Comparison of ENCODE assay signal across 31 cellular contexts in genomic region chr7:72039460-72039859, GRCh38.
"Had no signal": no experiment of that assay in that cellular context is flagged by ENCODE, and none has a peak within 500 bp of the region (broad histone marks: within the 10 kb centered on the region; RNA-seq: fewer than 3 reads in every experiment).

No MANE protein-coding gene starts in this region.

- H3K27me3 ChIP-seq: adrenal gland, body of pancreas, brain microvascular endothelial cell, breast epithelium had no signal

- H3K4me1 ChIP-seq: body of pancreas, breast epithelium had no signal

- DNase-seq: activated B cell treated with CpG ODN at 0.5 μM for 24 hours; activated CD4-positive, alpha-beta memory T cell treated with anti-CD3 and anti-CD28 coated beads for 36 hours; activated CD4-positive, alpha-beta T cell treated with anti-CD3 and anti-CD28 coated beads for 4 hours; activated CD4-positive, alpha-beta T cell treated with anti-CD3 and anti-CD28 coated beads, Interleukin-2, amount 10 ng/mL, durations not matched to agents 24 days and 14 days; activated CD4-positive, alpha-beta T cell treated with anti-CD3 and anti-CD28 coated beads, Interleukin-2, amount 50 U/mL, for 1 hour; activated CD4-positive, alpha-beta T cell treated with anti-CD3 and anti-CD28 coated beads, Interleukin-2, amount 50 U/mL, for 4 hours; activated CD4-positive, CD25-positive, alpha-beta regulatory T cell treated with anti-CD3 and anti-CD28 coated beads, Interleukin-2, amount 50 U/mL, for 72 hours; activated CD8-positive, alpha-beta memory T cell treated with anti-CD3 and anti-CD28 coated beads, Interleukin-2, amount 50 U/mL, for 4 hours; activated CD8-positive, alpha-beta T cell treated with anti-CD3 and anti-CD28 coated beads for 36 hours; activated effector memory CD4-positive, alpha-beta T cell treated with anti-CD3 and anti-CD28 coated beads, Interleukin-2, amount 50 U/mL, for 16 hours; activated gamma-delta T cell treated with Interleukin-2 at 50 U/mL for 16 hours; activated naive CD4-positive, alpha-beta T cell; activated naive CD4-positive, alpha-beta T cell treated with anti-CD3 and anti-CD28 coated beads for 36 hours; activated naive CD4-positive, alpha-beta T cell treated with anti-CD3 and anti-CD28 coated beads, Interleukin-2, amount 50 U/mL, for 16 hours; activated naive CD8-positive, alpha-beta T cell treated with anti-CD3 and anti-CD28 coated beads for 36 hours; activated T-cell treated with anti-CD3 and anti-CD28 coated beads for 4 hours; activated T-cell treated with anti-CD3 and anti-CD28 coated beads, Interleukin-2, amount 50 U/mL, for 1 hour; activated T-cell treated with anti-CD3 and anti-CD28 coated beads, Interleukin-2, amount 50 U/mL, for 4 hours; activated T-cell treated with anti-CD3 and anti-CD28 coated beads, Interleukin-2, amount 50 U/mL, for 72 hours; adrenal gland; amniotic stem cell; aorta; body of pancreas; brain microvascular endothelial cell; central memory CD4-positive, alpha-beta T cell; T-helper 2 cell; T-helper 9 cell had no signal

- H3K9me3 ChIP-seq: adrenal gland, body of pancreas had no signal

- H3K27ac ChIP-seq: adrenal gland, body of pancreas, brain microvascular endothelial cell, breast epithelium, VCaP had no signal

- H3K4me3 ChIP-seq: adrenal gland, body of pancreas, breast epithelium had no signal

- ATAC-seq: activated CD8-positive, alpha-beta T cell treated with anti-CD3 and anti-CD28 coated beads for 36 hours; activated naive CD4-positive, alpha-beta T cell treated with anti-CD3 and anti-CD28 coated beads, Interleukin-2, amount 50 U/mL, for 72 hours; activated T-cell treated with anti-CD3 and anti-CD28 coated beads, Interleukin-2, amount 50 U/mL, for 4 hours; activated T-cell treated with anti-CD3 and anti-CD28 coated beads, Interleukin-2, amount 50 U/mL, for 72 hours; activated T-helper 17 cell treated with anti-CD3 and anti-CD28 coated beads, Interleukin-2, amount 50 U/mL, for 72 hours; body of pancreas had no signal

- H3K36me3 ChIP-seq: adrenal gland, brain microvascular endothelial cell, breast epithelium had no signal
